Comparison of ENCODE assay signal across 17 cellular contexts in the genomic region with DNA sequence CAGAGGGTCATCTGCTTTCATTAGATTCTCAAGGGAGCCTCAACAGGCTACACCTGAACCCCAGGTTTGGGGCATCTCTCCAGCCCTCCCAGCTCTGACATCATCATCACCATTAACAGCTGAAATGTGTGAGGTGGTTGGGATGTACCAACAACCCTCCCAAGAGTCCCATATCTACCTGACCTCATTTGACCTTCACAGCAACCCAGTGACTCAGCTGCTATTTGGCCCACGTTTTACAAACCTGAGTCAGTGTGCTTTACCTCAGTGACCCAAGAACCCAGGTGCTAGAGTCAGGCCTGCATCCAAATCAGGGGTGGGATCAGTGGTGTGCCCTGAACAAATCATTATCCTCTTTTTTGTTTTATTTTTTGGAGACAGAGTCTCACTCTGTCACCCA. TPM values are rescaled to one million over a fixed set of nuclear protein-coding genes. Genes with fewer than 3 reads are reported as not detected.
A peak's percentile ranks its signal among the peaks of the same experiment; 100 is the strongest.
DNase-seq lines count a peak whose midpoint lies in the region; ATAC-seq and TF ChIP-seq lines count a peak whose summit lies in the region.
"Had no signal": no experiment of that assay in that cellular context is flagged by ENCODE, and none has a peak within 500 bp of the region (broad histone marks: within the 10 kb centered on the region; RNA-seq: fewer than 3 reads in every experiment).

No MANE protein-coding gene starts in this region.

- no peaks in the 10 kb centered on the region for H3K27me3 ChIP-seq in RWPE2 (ENCODE audit: insufficient read depth, poor library complexity, severe bottlenecking)
- H3K27me3 ChIP-seq in upper lobe of right lung: no peaks in the 10 kb centered on the region
- H3K27me3 ChIP-seq: MG63, sigmoid colon had no signal

- H3K4me3 ChIP-seq in RWPE2 (ENCODE audit: severe bottlenecking): no peak overlapping the region
- H3K4me3 ChIP-seq in upper lobe of right lung: no peak overlapping the region
- H3K4me3 ChIP-seq: MG63, sigmoid colon had no signal

- H3K4me1 Mint-ChIP-seq in stimulated activated naive CD8-positive, alpha-beta T cell treated with anti-CD3 and anti-CD28 coated beads, Interleukin-15, amount 100 ng/mL, for 72 hours: no peaks in the 10 kb centered on the region
- no peaks in the 10 kb centered on the region for H3K4me1 Mint-ChIP-seq in activated naive CD4-positive, alpha-beta T cell treated with anti-CD3 and anti-CD28 coated beads, Interleukin-2, amount 10 ng/mL, durations not matched to agents 7 days and 5 days
- H3K4me1 Mint-ChIP-seq in mesothelial cell of epicardium: no peaks in the 10 kb centered on the region

- no peaks in the 10 kb centered on the region for H3K36me3 Mint-ChIP-seq in activated naive CD4-positive, alpha-beta T cell treated with anti-CD3 and anti-CD28 coated beads, Interleukin-2, amount 10 ng/mL, durations not matched to agents 7 days and 5 days
- no peaks in the 10 kb centered on the region for H3K36me3 Mint-ChIP-seq in mesothelial cell of epicardium

- H3K9me3 ChIP-seq in RWPE2 (ENCODE audit: severe bottlenecking) (no peaks in the 10 kb centered on the region), upper lobe of right lung (peaks cover 5% of the 10 kb centered on the region)
- H3K9me3 ChIP-seq: MG63, sigmoid colon had no signal

- no peaks in the 10 kb centered on the region for H3K36me3 ChIP-seq in RWPE2 (ENCODE audit: low read depth)
- H3K36me3 ChIP-seq in upper lobe of right lung: no peaks in the 10 kb centered on the region
- H3K36me3 ChIP-seq: MG63, sigmoid colon had no signal

- TF ChIP-seq CTCF in RWPE2 (IDR thresholded peaks at IDR 0.05; ENCODE audit: poor library complexity, severe bottlenecking) (no peak), upper lobe of right lung (IDR thresholded peaks at IDR 0.05) (no peak), mesothelial cell of epicardium (IDR thresholded peaks at IDR 0.05; ENCODE audit: unreplicated experiment) (no peak)

- ATAC-seq in stimulated activated naive CD8-positive, alpha-beta T cell treated with anti-CD3 and anti-CD28 coated beads, Interleukin-15, Interleukin-2, amounts not matched to agents 100 U/mL and 50 U/mL, for 24 hours: peak; percentile 63
- ATAC-seq in stimulated activated naive CD8-positive, alpha-beta T cell treated with anti-CD3 and anti-CD28 coated beads, Interleukin-15, amount 100 ng/mL, for 72 hours: no peak
- ATAC-seq in RWPE2 (ENCODE audit: low read depth): peak; percentile 77
- no peak for ATAC-seq in upper lobe of right lung

- CTCF ChIA-PET in activated naive CD4-positive, alpha-beta T cell treated with anti-CD3 and anti-CD28 coated beads, Interleukin-2, amount 10 ng/mL, durations not matched to agents 7 days and 5 days (lab: Charles Lee): no interaction called here

- no peak overlapping the region for H3K27ac Mint-ChIP-seq in stimulated activated naive CD8-positive, alpha-beta T cell treated with anti-CD3 and anti-CD28 coated beads, Interleukin-15, amount 100 ng/mL, for 72 hours
- no peak overlapping the region for H3K27ac Mint-ChIP-seq in activated naive CD4-positive, alpha-beta T cell treated with anti-CD3 and anti-CD28 coated beads, Interleukin-2, amount 10 ng/mL, durations not matched to agents 7 days and 5 days
- H3K27ac Mint-ChIP-seq in mesothelial cell of epicardium: no peak overlapping the region
- H3K27ac Mint-ChIP-seq: T-helper 1 cell treated with Interleukin-12 subunit alpha and Interleukin-12 subunit beta and Interleukin-4 antibody, amounts not matched to agents 30 μg/mL and 1 μg/mL, for 36 hours had no signal

- peaks cover 11% of the 10 kb centered on the region for H3K27me3 Mint-ChIP-seq in stimulated activated naive CD8-positive, alpha-beta T cell treated with anti-CD3 and anti-CD28 coated beads, Interleukin-15, amount 100 ng/mL, for 72 hours
- peaks cover 11% of the 10 kb centered on the region for H3K27me3 Mint-ChIP-seq in activated naive CD4-positive, alpha-beta T cell treated with anti-CD3 and anti-CD28 coated beads, Interleukin-2, amount 10 ng/mL, durations not matched to agents 7 days and 5 days
- H3K27me3 Mint-ChIP-seq in mesothelial cell of epicardium (ENCODE audit: low read depth): no peaks in the 10 kb centered on the region

- H3K4me1 ChIP-seq in RWPE2 (ENCODE audit: insufficient read depth, poor library complexity, severe bottlenecking) (peaks cover 21% of the 10 kb centered on the region), upper lobe of right lung (no peaks in the 10 kb centered on the region)
- H3K4me1 ChIP-seq: sigmoid colon had no signal

- no peak overlapping the region for H3K4me3 Mint-ChIP-seq in stimulated activated naive CD8-positive, alpha-beta T cell treated with anti-CD3 and anti-CD28 coated beads, Interleukin-15, amount 100 ng/mL, for 72 hours
- no peak overlapping the region for H3K4me3 Mint-ChIP-seq in activated naive CD4-positive, alpha-beta T cell treated with anti-CD3 and anti-CD28 coated beads, Interleukin-2, amount 10 ng/mL, durations not matched to agents 7 days and 5 days
- H3K4me3 Mint-ChIP-seq in mesothelial cell of epicardium: no peak overlapping the region
- H3K4me3 Mint-ChIP-seq: T-helper 1 cell treated with Interleukin-12 subunit alpha and Interleukin-12 subunit beta and Interleukin-4 antibody, amounts not matched to agents 30 μg/mL and 1 μg/mL, for 36 hours had no signal

- DNase-seq in stimulated activated naive CD8-positive, alpha-beta T cell treated with anti-CD3 and anti-CD28 coated beads, Interleukin-15, Interleukin-2, amounts not matched to agents 100 U/mL and 50 U/mL, for 24 hours: no peak
- DNase-seq in stimulated activated naive CD8-positive, alpha-beta T cell treated with anti-CD3 and anti-CD28 coated beads, Interleukin-15, amount 100 ng/mL, for 72 hours: no peak
- DNase-seq in RWPE2 (ENCODE audit: low spot score) (no peak), glomerular visceral epithelial cell (ENCODE audit: extremely low spot score) (peak; percentile 38), upper lobe of right lung (no peak), mesothelial cell of epicardium (ENCODE audit: low spot score in 2 of 2, unreplicated experiment in 2 of 2) (no peak), pons (ENCODE audit: low spot score) (no peak)
- DNase-seq in activated naive CD4-positive, alpha-beta T cell treated with anti-CD3 and anti-CD28 coated beads, Interleukin-2, amount 10 ng/mL, durations not matched to agents 7 days and 5 days: no peak
- DNase-seq: activated effector memory CD4-positive, alpha-beta T cell treated with Interleukin-2 at 50 U/mL for 16 hours; Calu3; GF-D8; kidney glomerular epithelial cell; MG63; NCI-H748 treated with DMSO at 0.1 percent for 48 hours; SHP77 had no signal

- intact Hi-C loops in upper lobe of right lung (cut with DNase I): no loop called here

- H3K9me3 Mint-ChIP-seq in stimulated activated naive CD8-positive, alpha-beta T cell treated with anti-CD3 and anti-CD28 coated beads, Interleukin-15, amount 100 ng/mL, for 72 hours: no peaks in the 10 kb centered on the region
- H3K9me3 Mint-ChIP-seq in activated naive CD4-positive, alpha-beta T cell treated with anti-CD3 and anti-CD28 coated beads, Interleukin-2, amount 10 ng/mL, durations not matched to agents 7 days and 5 days: no peaks in the 10 kb centered on the region
- H3K9me3 Mint-ChIP-seq in mesothelial cell of epicardium: peaks cover 7% of the 10 kb centered on the region
- H3K9me3 Mint-ChIP-seq: T-helper 1 cell treated with Interleukin-12 subunit alpha and Interleukin-12 subunit beta and Interleukin-4 antibody, amounts not matched to agents 30 μg/mL and 1 μg/mL, for 36 hours had no signal

- peak overlapping the region; percentile 7 for H3K27ac ChIP-seq in RWPE2 (ENCODE audit: poor library complexity, severe bottlenecking)
- H3K27ac ChIP-seq in upper lobe of right lung: peak overlapping the region; percentile 77

RNA-seq across cellular contexts. Expression of a gene that starts 53.3 kb away (rescaled TPM):
- total RNA-seq in upper lobe of right lung (154 TPM), mesothelial cell of epicardium (201 to 212 TPM (median 211 TPM) in 3 replicates)

Comparison
In these comparisons a context has a peak if more than half of its experiments do, and no peak if none do; other contexts are left out.
1. ATAC-seq: peak in stimulated activated naive CD8-positive, alpha-beta T cell treated with anti-CD3 and anti-CD28 coated beads, Interleukin-15, Interleukin-2, amounts not matched to agents 100 U/mL and 50 U/mL, for 24 hours (single experiment) and RWPE2 (single experiment); none in stimulated activated naive CD8-positive, alpha-beta T cell treated with anti-CD3 and anti-CD28 coated beads, Interleukin-15, amount 100 ng/mL, for 72 hours (single experiment) and upper lobe of right lung (single experiment).